14 cellular contexts compared by ENCODE assay signal in the genomic region with DNA sequence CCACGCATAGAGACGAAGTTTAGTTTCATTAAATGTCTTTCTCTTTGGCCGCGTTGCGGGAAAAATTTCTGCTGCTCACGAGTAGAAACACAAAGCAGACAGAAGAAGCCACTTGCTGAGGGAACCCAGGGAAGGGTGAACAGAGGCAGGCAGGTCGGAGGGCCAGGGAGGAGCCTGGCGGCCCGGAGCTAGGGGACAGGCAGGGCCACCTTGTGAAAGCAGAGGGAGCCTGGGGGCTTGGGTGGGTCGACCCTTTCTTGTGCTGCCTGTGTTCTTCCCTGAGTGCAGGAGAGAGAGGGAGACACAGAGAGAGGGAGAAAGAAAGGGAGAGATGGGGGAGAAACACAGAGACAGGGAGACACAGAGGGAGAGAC. TPM values are rescaled to one million over a fixed set of nuclear protein-coding genes. Genes with fewer than 3 reads are reported as not detected.
DNase-seq lines count a peak whose midpoint lies in the region; ATAC-seq and TF ChIP-seq lines count a peak whose summit lies in the region.
"Had no signal": no experiment of that assay in that cellular context is flagged by ENCODE, and none has a peak within 500 bp of the region (broad histone marks: within the 10 kb centered on the region; RNA-seq: fewer than 3 reads in every experiment).

No MANE protein-coding gene starts in this region.

- H3K79me1 ChIP-seq in neuronal stem cell (ENCODE audit: low read depth, low read length), result peaks cover 2% of the 10 kb centered on the region

- H3K27me3 Mint-ChIP-seq in T-helper 1 cell treated with Interleukin-12 subunit alpha and Interleukin-12 subunit beta and Interleukin-4 antibody, amounts not matched to agents 30 μg/mL and 1 μg/mL, for 36 hours (ENCODE audit: low read depth), result peaks cover 47% of the 10 kb centered on the region
- H3K27me3 Mint-ChIP-seq in endodermal cell (ENCODE audit: insufficient read depth), result no peaks in the 10 kb centered on the region

- H3K27ac ChIP-seq in PC-3 (ENCODE audit: low read length), result no peak overlapping the region
- no peak overlapping the region for H3K27ac ChIP-seq in endodermal cell (ENCODE audit: low read depth, low read length)
- no peak overlapping the region for H3K27ac ChIP-seq in neuronal stem cell (replicated peaks; ENCODE audit: low read length)

- H3K9ac ChIP-seq in PC-3 (ENCODE audit: low read length) (no peak overlapping the region), endodermal cell (ENCODE audit: extremely low read depth, low read length, poor library complexity, severe bottlenecking) (no peak overlapping the region), neuronal stem cell (ENCODE audit: low read depth, low read length, poor library complexity) (no peak overlapping the region)

- no peak overlapping the region for H2BK120ac ChIP-seq in neuronal stem cell (ENCODE audit: low read depth, low read length)

- no peak overlapping the region for H4K91ac ChIP-seq in neuronal stem cell (ENCODE audit: low read depth, low read length, poor library complexity)

- no peak overlapping the region for H2BK15ac ChIP-seq in neuronal stem cell (ENCODE audit: low read length)

- H2AK5ac ChIP-seq in neuronal stem cell (ENCODE audit: low read depth, low read length), result no peak overlapping the region

- peak overlapping the region; percentile 27 for H3K18ac ChIP-seq in neuronal stem cell (ENCODE audit: low read length)

- H4K8ac ChIP-seq in neuronal stem cell (ENCODE audit: low read depth, low read length), result no peak overlapping the region

- POLR2A ChIA-PET in PC-3 (lab: Charles Lee; ENCODE audit: unreplicated experiment), result interaction anchor here (0.7 kb wide), 1 partner anchor 499 kb away, joined by 3 read pairs; no protein-coding TSS in a partner anchor

- H2AFZ ChIP-seq in PC-3 (ENCODE audit: low read length) (peak overlapping the region; percentile 61), neuronal stem cell (ENCODE audit: low read length) (peak overlapping the region; percentile 16)

- no peaks in the 10 kb centered on the region for H3K36me3 ChIP-seq in PC-3 (ENCODE audit: low read depth, low read length)
- H3K36me3 ChIP-seq in endodermal cell (ENCODE audit: control insufficient read depth, insufficient read depth, low read length), result no peaks in the 10 kb centered on the region
- H3K36me3 ChIP-seq in neuronal stem cell (replicated peaks in 1 of 2; ENCODE audit: control insufficient read depth in 2 of 2, insufficient read depth in 2 of 2, low read length in 2 of 2), result no peaks in the 10 kb centered on the region

- TF ChIP-seq CTCF in PC-3 (conservative IDR thresholded peaks at IDR 0.05; ENCODE audit: low read depth, low read length) (no peak), endodermal cell (conservative IDR thresholded peaks at IDR 0.05) (no peak)

- no peak overlapping the region for H3K23ac ChIP-seq in neuronal stem cell (ENCODE audit: low read depth, low read length, poor library complexity)

- H3K4ac ChIP-seq in neuronal stem cell (ENCODE audit: low read length), result no peak overlapping the region

- peaks cover 5% of the 10 kb centered on the region for H3K4me1 Mint-ChIP-seq in T-helper 1 cell treated with Interleukin-12 subunit alpha and Interleukin-12 subunit beta and Interleukin-4 antibody, amounts not matched to agents 30 μg/mL and 1 μg/mL, for 36 hours (ENCODE audit: low read depth)
- no peaks in the 10 kb centered on the region for H3K4me1 Mint-ChIP-seq in endodermal cell

- no peak overlapping the region for H2BK5ac ChIP-seq in neuronal stem cell (ENCODE audit: low read length)

- H3K36me3 Mint-ChIP-seq in T-helper 1 cell treated with Interleukin-12 subunit alpha and Interleukin-12 subunit beta and Interleukin-4 antibody, amounts not matched to agents 30 μg/mL and 1 μg/mL, for 36 hours (ENCODE audit: low read depth), result no peaks in the 10 kb centered on the region
- no peaks in the 10 kb centered on the region for H3K36me3 Mint-ChIP-seq in endodermal cell (ENCODE audit: low read depth)

- WGBS in endodermal cell (ENCODE audit: insufficient coverage in 1 of 2, insufficient read length in 1 of 2), 2 experiments, result 82 to 87% methylated on average over 7 to 10 of the region's 10 CpGs
- no CpG with 5 or more reads among the region's 10 CpGs for WGBS in neuronal stem cell (ENCODE audit: extremely low coverage in 2 of 2, insufficient read length in 2 of 2, insufficient replicate concordance in 1 of 2), 2 donors

- CTCF ChIA-PET in PC-3 (lab: Charles Lee), result no interaction called here

- H3K4me1 ChIP-seq in PC-3 (ENCODE audit: insufficient read depth, low read length), result peaks cover 12% of the 10 kb centered on the region
- no peaks in the 10 kb centered on the region for H3K4me1 ChIP-seq in endodermal cell (ENCODE audit: control insufficient read depth, insufficient read depth, low read length)
- H3K4me1 ChIP-seq in neuronal stem cell (ENCODE audit: control insufficient read depth in 2 of 2, insufficient read depth in 1 of 2, low read depth in 1 of 2, low read length in 2 of 2), result peaks cover 4 to 11% of the 10 kb centered on the region in 2 donors

- 0 out of 2 replicates have a peak, but pooled peaks cover 8% of the 10 kb centered on the region for H3K27me3 ChIP-seq in PC-3 (ENCODE audit: low read length)
- no peaks in the 10 kb centered on the region for H3K27me3 ChIP-seq in endodermal cell (ENCODE audit: control insufficient read depth, insufficient read depth, low read length, poor library complexity, severe bottlenecking)
- H3K27me3 ChIP-seq in neuronal stem cell (ENCODE audit: control insufficient read depth in 3 of 3, insufficient read depth in 3 of 3, low read depth in 1 of 3, low read length in 3 of 3), result peaks cover 0 to 3% (median 0%) of the 10 kb centered on the region in 3 experiments

- no peaks in the 10 kb centered on the region for H3K9me2 ChIP-seq in PC-3 (replicated peaks; ENCODE audit: low read length)

- no peak for ATAC-seq in PC-3

- no peak overlapping the region for H3K4me3 Mint-ChIP-seq in T-helper 1 cell treated with Interleukin-12 subunit alpha and Interleukin-12 subunit beta and Interleukin-4 antibody, amounts not matched to agents 30 μg/mL and 1 μg/mL, for 36 hours
- H3K4me3 Mint-ChIP-seq in endodermal cell, result no peak overlapping the region

- H3K9me3 Mint-ChIP-seq in T-helper 1 cell treated with Interleukin-12 subunit alpha and Interleukin-12 subunit beta and Interleukin-4 antibody, amounts not matched to agents 30 μg/mL and 1 μg/mL, for 36 hours, result no peaks in the 10 kb centered on the region
- peaks cover 13% of the 10 kb centered on the region for H3K9me3 Mint-ChIP-seq in endodermal cell

- no peaks in the 10 kb centered on the region for H4K20me1 ChIP-seq in PC-3 (ENCODE audit: low read length)

- DNase-seq in T-helper 1 cell, result no peak
- DNase-seq in PC-3, result no peak
- peak; percentile 45 for DNase-seq in endodermal cell
- no peak for DNase-seq in neuronal stem cell (ENCODE audit: low spot score)
- no peak for DNase-seq in T1000 (lab: John Stamatoyannopoulos, UW)
- DNase-seq in nucleus accumbens (lab: John Stamatoyannopoulos, UW), result no peak
- DNase-seq in posterior cingulate gyrus, result no peak
- DNase-seq: 8988T, C1 segment of cervical spinal cord, HCEC 1CT, IMR-90, MV-4-11, NCI-H1417 treated with DMSO at 0.1 percent for 48 hours had no signal

- no peaks in the 10 kb centered on the region for H3K79me2 ChIP-seq in PC-3 (ENCODE audit: low read length)

- peak overlapping the region; percentile 56; the same call in 1 of the 2 replicates for H3K4me3 ChIP-seq in PC-3 (ENCODE audit: low read length)
- H3K4me3 ChIP-seq in endodermal cell (ENCODE audit: low read length), result no peak overlapping the region
- H3K4me3 ChIP-seq in neuronal stem cell (ENCODE audit: low read length in 2 of 2), result no peak overlapping the region

- no TSS peak for BruUV-seq in PC-3 (replicated peaks; lab: Mats Ljungman, UMichigan)

- peak overlapping the region; percentile 43 for H3K27ac Mint-ChIP-seq in T-helper 1 cell treated with Interleukin-12 subunit alpha and Interleukin-12 subunit beta and Interleukin-4 antibody, amounts not matched to agents 30 μg/mL and 1 μg/mL, for 36 hours
- H3K27ac Mint-ChIP-seq in endodermal cell, result no peak overlapping the region

- peak overlapping the region; percentile 84 for H2BK12ac ChIP-seq in neuronal stem cell (ENCODE audit: low read length)

- H3F3A ChIP-seq in PC-3 (ENCODE audit: low read length, unreplicated experiment), result no peaks in the 10 kb centered on the region

- H3K4me2 ChIP-seq in PC-3 (ENCODE audit: low read length) (peak overlapping the region; percentile 80; the same call in 1 of the 2 replicates), neuronal stem cell (ENCODE audit: insufficient read depth, low read length, poor library complexity, severe bottlenecking) (no peak overlapping the region)

- no peak overlapping the region for H3K14ac ChIP-seq in neuronal stem cell (ENCODE audit: low read length)

- H3K9me3 ChIP-seq in PC-3 (ENCODE audit: low read length), result no peaks in the 10 kb centered on the region
- no peaks in the 10 kb centered on the region for H3K9me3 ChIP-seq in endodermal cell (ENCODE audit: control insufficient read depth, low read length)
- peaks cover 2 to 19% of the 10 kb centered on the region in 2 donors for H3K9me3 ChIP-seq in neuronal stem cell (replicated peaks in 1 of 2; ENCODE audit: control insufficient read depth in 2 of 2, insufficient read depth in 1 of 2, low read depth in 1 of 2, low read length in 2 of 2)

- intact Hi-C loops in PC-3 (cut with micrococcal nuclease) (no loop called here), posterior cingulate gyrus (cut with DNase I) (no loop called here)

RNA-seq across cellular contexts. Expression of gene POFUT2, which starts 33.2 kb away (rescaled TPM):
- 19.6 and 28.2 TPM in 2 replicates for total RNA-seq in PC-3 (2014; rRNA removed)
- total RNA-seq in endodermal cell, result 10 to 100 TPM; 49.0 to 73.3 TPM
- polyA plus RNA-seq in endodermal cell (2013, experiment 1 of 2), result 55.1 TPM
- 46.9 TPM for polyA plus RNA-seq in endodermal cell (2013, experiment 2 of 2)
- 33.3 TPM for polyA plus RNA-seq in neuronal stem cell (2013, experiment 1 of 2)
- polyA plus RNA-seq in neuronal stem cell (2013, experiment 2 of 2), result 32.4 TPM
